In the genomic region with DNA sequence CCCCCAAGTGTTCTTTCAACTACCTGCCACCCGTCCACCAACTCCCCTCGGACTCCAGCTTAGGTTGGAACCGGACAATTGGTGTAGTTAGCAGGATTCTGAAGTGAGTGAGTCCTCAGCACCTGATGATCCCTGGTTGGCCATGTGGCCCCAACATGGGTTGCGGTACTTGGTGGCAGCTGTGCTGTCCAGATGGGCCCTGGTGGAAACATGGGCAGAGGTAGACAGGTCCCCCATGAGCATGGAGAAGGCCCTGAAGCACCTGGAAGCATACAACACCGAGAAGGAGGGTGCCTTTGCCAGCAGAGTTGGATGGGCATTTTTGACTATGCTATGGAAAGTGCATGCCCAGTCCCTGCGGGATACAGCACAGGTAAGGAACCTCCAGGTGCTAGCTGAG, we compare ENCODE assay signal across 1 cellular context.
TF ChIP-seq lines count a peak whose summit lies in the region.

No MANE protein-coding gene starts in this region.

TF ChIP-seq in H1, 55 proteins besides CTCF, POLR2A, EP300 and RAD21:
- TF ChIP-seq TAF1 (IDR thresholded peaks at IDR 0.05; ENCODE audit: low read depth, low read length) (no peak), RXRA (IDR thresholded peaks at IDR 0.05; ENCODE audit: insufficient read depth, low read depth, low read length) (no peak)
- TF ChIP-seq, protein P1, sequence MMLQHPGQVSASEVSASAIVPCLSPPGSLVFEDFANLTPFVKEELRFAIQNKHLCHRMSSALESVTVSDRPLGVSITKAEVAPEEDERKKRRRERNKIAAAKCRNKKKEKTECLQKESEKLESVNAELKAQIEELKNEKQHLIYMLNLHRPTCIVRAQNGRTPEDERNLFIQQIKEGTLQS (IDR thresholded peaks at IDR 0.05; ENCODE audit: insufficient read depth, low read depth, low read length), result no peak
TF ChIP-seq in H1: peak in this region for 0.
